In the genomic region with DNA sequence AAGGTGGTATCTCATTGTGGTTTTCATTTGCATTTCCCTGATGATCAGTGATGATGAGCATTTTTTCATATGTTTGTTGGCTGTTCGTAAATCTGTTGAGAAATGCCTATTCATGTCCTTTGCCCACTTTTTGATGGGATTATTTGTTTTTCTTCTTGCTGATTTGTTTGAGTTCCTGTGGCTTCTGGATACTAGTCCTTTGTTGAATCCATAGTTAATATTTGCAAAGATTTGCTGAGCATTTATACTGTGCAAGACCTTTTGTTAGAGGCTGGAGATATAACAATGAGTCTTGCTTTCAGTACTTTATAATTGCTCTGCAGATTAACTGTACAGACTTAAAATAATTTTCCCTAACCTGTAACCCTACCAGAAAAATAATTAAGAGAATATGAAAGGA, we compare ENCODE assay signal across 27 cellular contexts.
"Had no signal": no experiment of that assay in that cellular context is flagged by ENCODE, and none has a peak within 500 bp of the region (broad histone marks: within the 10 kb centered on the region; RNA-seq: fewer than 3 reads in every experiment).

No MANE protein-coding gene starts in this region.

- H3K36me3 ChIP-seq: gastrocnemius medialis, left lung, neural progenitor cell, prostate gland, right atrium auricular region, suprapubic skin, transverse colon, upper lobe of right lung, uterus had no signal

- H3K27me3 ChIP-seq: gastrocnemius medialis, left lung, neural progenitor cell, right atrium auricular region, suprapubic skin, transverse colon, upper lobe of right lung, uterus had no signal

- H3K27ac Mint-ChIP-seq: effector memory CD8-positive, alpha-beta T cell; nephron; neural progenitor cell; stimulated activated naive CD8-positive, alpha-beta T cell treated with anti-CD3 and anti-CD28 coated beads, Interleukin-15, amount 100 ng/mL, for 72 hours had no signal

- H3K9me3 Mint-ChIP-seq: effector memory CD8-positive, alpha-beta T cell; nephron; neural progenitor cell; stimulated activated naive CD8-positive, alpha-beta T cell treated with anti-CD3 and anti-CD28 coated beads, Interleukin-15, amount 100 ng/mL, for 72 hours had no signal

- H3K27me3 Mint-ChIP-seq: effector memory CD8-positive, alpha-beta T cell; naive thymus-derived CD4-positive, alpha-beta T cell; stimulated activated naive CD8-positive, alpha-beta T cell treated with anti-CD3 and anti-CD28 coated beads, Interleukin-15, amount 100 ng/mL, for 72 hours had no signal

- H3K9me3 ChIP-seq: gastrocnemius medialis, left lung, prostate gland, right atrium auricular region, suprapubic skin, transverse colon, upper lobe of right lung, uterus had no signal

- ATAC-seq: effector memory CD8-positive, alpha-beta T cell; gastrocnemius medialis; left lung; naive thymus-derived CD4-positive, alpha-beta T cell; sciatic nerve; stimulated activated naive CD8-positive, alpha-beta T cell treated with anti-CD3 and anti-CD28 coated beads, Interleukin-15, amount 100 ng/mL, for 72 hours; upper lobe of right lung had no signal

- DNase-seq: cortex of kidney; effector memory CD8-positive, alpha-beta T cell; foreskin fibroblast; gastrocnemius medialis; head of caudate nucleus; kidney; left lung; mesendoderm; midbrain; naive thymus-derived CD4-positive, alpha-beta T cell; stimulated activated CD4-positive, alpha-beta T cell treated with anti-CD3 and anti-CD28 coated beads, Interleukin-12 subunit alpha, Interleukin-12 subunit beta, amount 100 ng/mL, for 4 hours; stimulated activated CD4-positive, alpha-beta T cell treated with anti-CD3 and anti-CD28 coated beads, Interleukin-1b, Interleukin-23, amount 100 ng/mL, for 48 hours; stimulated activated CD4-positive, alpha-beta T cell treated with anti-CD3 and anti-CD28 coated beads, Interleukin-4, amount 100 ng/mL, for 1 hour; stimulated activated CD8-positive, alpha-beta memory T cell treated with anti-CD3 and anti-CD28 coated beads, Interleukin-4, amount 100 ng/mL, for 48 hours; stimulated activated naive CD4-positive, alpha-beta T cell; stimulated activated naive CD8-positive, alpha-beta T cell treated with anti-CD3 and anti-CD28 coated beads, Interleukin-15, amount 100 ng/mL, for 72 hours; transverse colon; upper lobe of right lung; uterus had no signal

- H3K4me1 ChIP-seq: left lung, neural progenitor cell, parathyroid adenoma, prostate gland, right atrium auricular region, suprapubic skin, transverse colon, upper lobe of right lung, uterus had no signal

- H3K4me3 ChIP-seq: gastrocnemius medialis, left lung, neural progenitor cell, prostate gland, right atrium auricular region, smooth muscle cell, suprapubic skin, transverse colon, upper lobe of right lung, uterus had no signal

- H3K36me3 Mint-ChIP-seq: neural progenitor cell had no signal

- H3K4me3 Mint-ChIP-seq: effector memory CD8-positive, alpha-beta T cell; naive thymus-derived CD4-positive, alpha-beta T cell; nephron; neural progenitor cell; stimulated activated naive CD8-positive, alpha-beta T cell treated with anti-CD3 and anti-CD28 coated beads, Interleukin-15, amount 100 ng/mL, for 72 hours had no signal
